10 cellular contexts compared by ENCODE assay signal in the genomic region with DNA sequence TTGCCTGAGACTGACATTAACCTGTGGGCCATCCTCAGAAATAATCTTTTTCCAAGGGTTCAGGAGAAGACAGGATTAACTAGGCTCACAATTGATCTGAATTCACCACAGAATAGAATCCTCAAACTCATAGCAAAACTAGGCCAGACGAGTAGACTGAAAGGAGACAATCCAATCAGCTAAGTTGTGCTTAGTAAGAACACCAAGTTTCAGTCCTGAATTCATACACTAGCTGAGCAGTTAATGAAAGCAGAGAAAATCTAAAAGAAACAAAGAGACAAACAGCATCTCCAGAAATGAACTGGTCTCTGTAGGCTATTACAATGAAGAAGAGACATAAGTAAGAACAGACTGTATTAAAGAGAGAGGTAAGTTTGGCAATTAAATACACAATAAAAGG.
A peak's percentile ranks its signal among the peaks of the same experiment; 100 is the strongest.
DNase-seq lines count a peak whose midpoint lies in the region; ATAC-seq and FAIRE-seq lines count a peak whose summit lies in the region.
"Had no signal": no experiment of that assay in that cellular context is flagged by ENCODE, and none has a peak within 500 bp of the region (broad histone marks: within the 10 kb centered on the region; RNA-seq: fewer than 3 reads in every experiment).

No MANE protein-coding gene starts in this region.

- H3K9me3 Mint-ChIP-seq in activated T-cell treated with anti-CD3 and anti-CD28 coated beads, Interleukin-2, amount 50 U/mL, for 72 hours, result no peaks in the 10 kb centered on the region
- H3K9me3 Mint-ChIP-seq in stimulated activated memory B cell treated with anti-CD40 and anti-IgM and Interleukin-4, amounts not matched to agents 10 μg/mL and 1 μg/mL and 100 μg/mL, for 72 hours, result no peaks in the 10 kb centered on the region

- H3K4me3 Mint-ChIP-seq in activated T-cell treated with anti-CD3 and anti-CD28 coated beads, Interleukin-2, amount 50 U/mL, for 72 hours, result peak overlapping the region in 1 of 2 donors; percentile 52
- no peak overlapping the region for H3K4me3 Mint-ChIP-seq in stimulated activated memory B cell treated with anti-CD40 and anti-IgM and Interleukin-4, amounts not matched to agents 10 μg/mL and 1 μg/mL and 100 μg/mL, for 72 hours

- peak; percentile 97 to 98 for ATAC-seq in activated T-cell treated with anti-CD3 and anti-CD28 coated beads, Interleukin-2, amount 50 U/mL, for 72 hours (replicated peaks in 1 of 2)
- ATAC-seq in GM21447 (IDR thresholded peaks at IDR 0.05; ENCODE audit: unreplicated experiment) (peak; percentile 60), HG03280 (IDR thresholded peaks at IDR 0.05; ENCODE audit: unreplicated experiment) (peak; percentile 79), GM19467 (IDR thresholded peaks at IDR 0.05; ENCODE audit: unreplicated experiment) (no peak)
- no peak for ATAC-seq in stimulated activated memory B cell treated with anti-CD40 and anti-IgM and Interleukin-4, amounts not matched to agents 10 μg/mL and 1 μg/mL and 100 μg/mL, for 72 hours

- H3K4me1 Mint-ChIP-seq in activated T-cell treated with anti-CD3 and anti-CD28 coated beads, Interleukin-2, amount 50 U/mL, for 72 hours (ENCODE audit: low read depth), result peaks cover 34% of the 10 kb centered on the region
- H3K4me1 Mint-ChIP-seq in stimulated activated memory B cell treated with anti-CD40 and anti-IgM and Interleukin-4, amounts not matched to agents 10 μg/mL and 1 μg/mL and 100 μg/mL, for 72 hours, result no peaks in the 10 kb centered on the region

- DNase-seq in activated T-cell treated with anti-CD3 and anti-CD28 coated beads, Interleukin-2, amount 50 U/mL, for 72 hours, result peak in 1 of 2 donors; percentile 9
- DNase-seq in activated T-cell treated with anti-CD3 and anti-CD28 coated beads for 4 hours (no peak), NCI-H524 (lab: John Stamatoyannopoulos, UW) (no peak), frontal cortex (ENCODE audit: low spot score in 2 of 2) (no peak)
- DNase-seq: adrenal gland, NCI-H526 treated with DMSO at 0.1 percent for 48 hours had no signal

- FAIRE-seq in frontal cortex (lab: Jason Lieb, UNC), result no peak

- no peaks in the 10 kb centered on the region for H3K27me3 Mint-ChIP-seq in activated T-cell treated with anti-CD3 and anti-CD28 coated beads, Interleukin-2, amount 50 U/mL, for 72 hours (ENCODE audit: low read depth)
- H3K27me3 Mint-ChIP-seq in stimulated activated memory B cell treated with anti-CD40 and anti-IgM and Interleukin-4, amounts not matched to agents 10 μg/mL and 1 μg/mL and 100 μg/mL, for 72 hours, result no peaks in the 10 kb centered on the region

- H3K27ac Mint-ChIP-seq in activated T-cell treated with anti-CD3 and anti-CD28 coated beads, Interleukin-2, amount 50 U/mL, for 72 hours, result peak overlapping the region; percentile 23
- peak overlapping the region; percentile 14 for H3K27ac Mint-ChIP-seq in stimulated activated memory B cell treated with anti-CD40 and anti-IgM and Interleukin-4, amounts not matched to agents 10 μg/mL and 1 μg/mL and 100 μg/mL, for 72 hours

- peaks cover 0 to 14% of the 10 kb centered on the region in 2 donors for H3K36me3 Mint-ChIP-seq in activated T-cell treated with anti-CD3 and anti-CD28 coated beads, Interleukin-2, amount 50 U/mL, for 72 hours (ENCODE audit: insufficient read depth in 2 of 2)
- H3K36me3 Mint-ChIP-seq in stimulated activated memory B cell treated with anti-CD40 and anti-IgM and Interleukin-4, amounts not matched to agents 10 μg/mL and 1 μg/mL and 100 μg/mL, for 72 hours, result peaks cover 47% of the 10 kb centered on the region

Comparison
In these comparisons a context has a peak if more than half of its experiments do, and no peak if none do; other contexts are left out.
1. ATAC-seq: peak in activated T-cell treated with anti-CD3 and anti-CD28 coated beads, Interleukin-2, amount 50 U/mL, for 72 hours (2 of 2), GM21447 (single experiment) and HG03280 (single experiment); none in stimulated activated memory B cell treated with anti-CD40 and anti-IgM and Interleukin-4, amounts not matched to agents 10 μg/mL and 1 μg/mL and 100 μg/mL, for 72 hours (single experiment) and GM19467 (single experiment).